In the genomic region with DNA sequence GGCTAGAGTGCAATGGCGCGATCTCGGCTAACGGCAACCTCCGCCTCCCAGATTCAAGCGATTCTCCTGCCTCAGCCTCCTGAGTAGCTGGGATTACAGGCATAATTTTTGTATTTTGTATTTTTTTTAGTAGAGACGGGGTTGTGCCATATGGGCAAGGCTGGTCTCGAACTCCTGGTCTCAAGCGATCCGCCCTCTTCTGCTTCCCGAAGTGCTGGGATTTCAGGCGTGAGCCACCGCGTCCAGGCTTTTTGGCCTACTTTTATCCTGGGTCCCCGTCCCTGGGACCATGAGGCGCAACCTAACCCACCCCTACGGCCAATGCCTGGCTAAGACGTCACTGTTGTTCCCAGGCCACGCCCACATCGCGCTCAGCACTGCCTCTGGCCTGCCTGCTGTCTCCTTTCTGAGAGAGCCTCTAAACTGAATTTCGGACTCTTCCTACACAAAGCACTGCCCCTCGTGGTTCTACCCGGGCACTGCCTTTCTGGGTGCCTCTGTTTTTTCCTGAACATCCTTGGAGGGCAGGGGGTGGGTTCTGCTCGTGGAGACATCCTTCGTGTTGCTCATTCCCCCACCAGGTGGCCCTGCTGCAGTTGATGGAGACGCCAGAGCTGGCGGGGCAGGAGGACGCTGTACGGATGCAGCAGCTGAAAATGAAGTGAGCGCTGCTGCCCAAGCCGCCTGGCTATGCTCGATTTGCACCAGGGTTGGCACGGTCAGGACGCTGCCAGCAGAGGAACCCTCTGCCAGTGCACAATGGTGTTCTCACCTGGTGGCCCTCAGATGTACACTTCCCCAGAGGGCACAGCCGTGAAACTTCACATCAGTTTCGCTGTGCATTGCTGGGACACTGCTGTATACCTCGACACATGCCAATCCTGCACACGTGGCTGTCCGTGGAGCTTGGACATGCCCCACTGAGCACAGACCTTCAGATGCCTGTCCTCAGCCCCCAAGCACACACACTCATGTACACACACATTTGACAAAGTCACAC, we compare ENCODE assay signal across 8 cellular contexts. TPM values are rescaled to one million over a fixed set of nuclear protein-coding genes. Genes with fewer than 3 reads are reported as not detected.
DNase-seq lines count a peak whose midpoint lies in the region; ATAC-seq and TF ChIP-seq lines count a peak whose summit lies in the region.

No MANE protein-coding gene starts in this region.

- no peaks in the 10 kb centered on the region for H3K9me3 Mint-ChIP-seq in T-helper 2 cell treated with Interferon-gamma antibody and Interleukin-4, amounts not matched to agents 5 μg/mL and 100 μg/mL, for 36 hours

- H3K4me3 Mint-ChIP-seq in T-helper 2 cell treated with Interferon-gamma antibody and Interleukin-4, amounts not matched to agents 5 μg/mL and 100 μg/mL, for 36 hours = peak overlapping the region; percentile 91

- peaks cover 0 to 11% (median 0%) of the 10 kb centered on the region in 11 experiments; a peak in 4 of 22 replicates for H3K9me3 ChIP-seq in BLaER1 treated with 17β-estradiol and CSF1 and Interleukin-3, amounts not matched to agents 10 nM and 100 nM (replicated peaks in 1 of 11)
- H3K9me3 ChIP-seq in HUES6 (ENCODE audit: control insufficient read depth, insufficient read depth, low read depth, low read length) (no peaks in the 10 kb centered on the region), psoas muscle (no peaks in the 10 kb centered on the region)
- no peaks in the 10 kb centered on the region for H3K9me3 ChIP-seq in effector memory CD4-positive, alpha-beta T cell (ENCODE audit: control insufficient read depth, low read length)

- no peak for DNase-seq in T-helper 2 cell treated with Interferon-gamma antibody and Interleukin-4, amounts not matched to agents 5 μg/mL and 100 μg/mL, for 36 hours (ENCODE audit: low spot score)
- DNase-seq in foreskin keratinocyte (peak in 1 of 2 donors; percentile 66), psoas muscle (peak; percentile 76 to 87), kidney tubule cell (ENCODE audit: low spot score) (no peak), NCI-H146 (lab: John Stamatoyannopoulos, UW) (no peak)
- DNase-seq in effector memory CD4-positive, alpha-beta T cell = no peak

- H3K27me3 Mint-ChIP-seq in T-helper 2 cell treated with Interferon-gamma antibody and Interleukin-4, amounts not matched to agents 5 μg/mL and 100 μg/mL, for 36 hours (ENCODE audit: low read depth) = peaks cover 6% of the 10 kb centered on the region

- peak overlapping the region in 4 of 10 experiments; percentile 73 to 88 (median 76); a peak in 4 of 20 replicates for H3K4me3 ChIP-seq in BLaER1 treated with 17β-estradiol and CSF1 and Interleukin-3, amounts not matched to agents 10 nM and 100 nM
- H3K4me3 ChIP-seq in HUES6 (ENCODE audit: low read depth, low read length) (peak overlapping the region; percentile 96), psoas muscle (peak overlapping the region; percentile 78)
- no peak overlapping the region for H3K4me3 ChIP-seq in effector memory CD4-positive, alpha-beta T cell (ENCODE audit: insufficient read depth, low read depth, low read length, poor library complexity, severe bottlenecking)

- H3K4me1 Mint-ChIP-seq in T-helper 2 cell treated with Interferon-gamma antibody and Interleukin-4, amounts not matched to agents 5 μg/mL and 100 μg/mL, for 36 hours (ENCODE audit: low read depth) = peaks cover 22% of the 10 kb centered on the region

- no peak overlapping the region for H3K27ac ChIP-seq in BLaER1 treated with 17β-estradiol and CSF1 and Interleukin-3, amounts not matched to agents 10 nM and 100 nM
- H3K27ac ChIP-seq in HUES6 (ENCODE audit: low read depth, low read length) (no peak overlapping the region), foreskin keratinocyte (no peak overlapping the region), psoas muscle (peak overlapping the region; percentile 87)
- H3K27ac ChIP-seq in effector memory CD4-positive, alpha-beta T cell (ENCODE audit: insufficient read depth, low read length, poor library complexity, severe bottlenecking) = no peak overlapping the region

- H3K4me1 ChIP-seq in BLaER1 treated with 17β-estradiol and CSF1 and Interleukin-3, amounts not matched to agents 10 nM and 100 nM = peaks cover 57 to 90% (median 81%) of the 10 kb centered on the region in 10 experiments
- H3K4me1 ChIP-seq in HUES6 (ENCODE audit: control insufficient read depth, insufficient read depth, low read length) (peaks cover 29% of the 10 kb centered on the region), foreskin keratinocyte (no peaks in the 10 kb centered on the region), psoas muscle (peaks cover 18% of the 10 kb centered on the region)
- peaks cover 27% of the 10 kb centered on the region for H3K4me1 ChIP-seq in effector memory CD4-positive, alpha-beta T cell (ENCODE audit: control insufficient read depth, insufficient read depth, low read length, poor library complexity, severe bottlenecking)

- H3K9ac ChIP-seq in BLaER1 treated with 17β-estradiol and CSF1 and Interleukin-3, amounts not matched to agents 10 nM and 100 nM = peak overlapping the region in 1 of 11 experiments; percentile 93; a peak in 1 of 22 replicates
- peak overlapping the region; percentile 49 for H3K9ac ChIP-seq in HUES6 (ENCODE audit: low read length)

- peak; percentile 59 for TF ChIP-seq CTCF in foreskin keratinocyte (conservative IDR thresholded peaks at IDR 0.05)
- peak; percentile 18 for TF ChIP-seq CTCF in psoas muscle (IDR thresholded peaks at IDR 0.05)

- H3K36me3 ChIP-seq in BLaER1 treated with 17β-estradiol and CSF1 and Interleukin-3, amounts not matched to agents 10 nM and 100 nM = peaks cover 8 to 22% (median 18%) of the 10 kb centered on the region in 11 experiments; a peak in 17 of 22 replicates
- H3K36me3 ChIP-seq in HUES6 (ENCODE audit: control insufficient read depth, insufficient read depth, low read length) = peaks cover 5% of the 10 kb centered on the region
- peaks cover 4 to 16% of the 10 kb centered on the region in 2 donors for H3K36me3 ChIP-seq in psoas muscle (ENCODE audit: insufficient read depth in 1 of 2, low read depth in 1 of 2)
- no peaks in the 10 kb centered on the region for H3K36me3 ChIP-seq in effector memory CD4-positive, alpha-beta T cell (ENCODE audit: control insufficient read depth, insufficient read depth, low read length)

- H3K4me2 ChIP-seq in BLaER1 treated with 17β-estradiol and CSF1 and Interleukin-3, amounts not matched to agents 10 nM and 100 nM = peak overlapping the region; percentile 95 to 100 (median 97)

- H3K27ac Mint-ChIP-seq in T-helper 2 cell treated with Interferon-gamma antibody and Interleukin-4, amounts not matched to agents 5 μg/mL and 100 μg/mL, for 36 hours = peak overlapping the region; percentile 84

- peaks cover 7 to 51% (median 19%) of the 10 kb centered on the region in 11 experiments; a peak in 15 of 22 replicates for H4K20me1 ChIP-seq in BLaER1 treated with 17β-estradiol and CSF1 and Interleukin-3, amounts not matched to agents 10 nM and 100 nM

- WGBS in psoas muscle, 3 donors = 52 to 66% (median 56%) methylated on average over 40 of the region's 40 CpGs

- H3K36me3 Mint-ChIP-seq in T-helper 2 cell treated with Interferon-gamma antibody and Interleukin-4, amounts not matched to agents 5 μg/mL and 100 μg/mL, for 36 hours (ENCODE audit: low read depth) = peaks cover 14% of the 10 kb centered on the region

- H3K27me3 ChIP-seq in BLaER1 treated with 17β-estradiol and CSF1 and Interleukin-3, amounts not matched to agents 10 nM and 100 nM = peaks cover 0 to 17% (median 10%) of the 10 kb centered on the region in 11 experiments; a peak in 15 of 22 replicates
- H3K27me3 ChIP-seq in HUES6 (ENCODE audit: control insufficient read depth, insufficient read depth, low read length) (0 out of 2 replicates have a peak, but pooled peaks cover 3% of the 10 kb centered on the region), foreskin keratinocyte (peaks cover 2% of the 10 kb centered on the region), psoas muscle (ENCODE audit: insufficient read depth in 3 of 3, low read length in 2 of 3) (no peaks in the 10 kb centered on the region)
- no peaks in the 10 kb centered on the region for H3K27me3 ChIP-seq in effector memory CD4-positive, alpha-beta T cell (replicated peaks; ENCODE audit: control insufficient read depth, insufficient read depth, low read length, poor library complexity, severe bottlenecking)

- ATAC-seq in foreskin keratinocyte (peak; percentile 18), psoas muscle (peak; percentile 30 to 43 (median 35))

- intact Hi-C loops in psoas muscle (cut with DNase I) = loop anchor here in 1 of 2 donors (5.0 kb wide), 1 partner anchor 87 kb away; no protein-coding TSS in a partner anchor

RNA-seq across cellular contexts. Expression of a gene that starts 2.0 kb away (rescaled TPM):
- total RNA-seq in foreskin keratinocyte (69.5 and 69.8 TPM in 2 replicates), psoas muscle (100 to 1,000 TPM in 1 of 4 donors, 10 to 100 TPM in 3; 52.1 to 105 (median 92.0) TPM)
- polyA plus RNA-seq in foreskin keratinocyte (84.5 and 88.3 TPM in 2 replicates), psoas muscle (100 to 1,000 TPM in 1 of 3 donors, 10 to 100 TPM in 2; 67.7 to 105 (median 80.7) TPM)

RNA-seq across cellular contexts. Expression of a gene that starts 16.0 kb away (rescaled TPM):
- total RNA-seq in foreskin keratinocyte (0.37 and 0.60 TPM in 2 replicates), psoas muscle (10 to 100 TPM in 3 of 4 donors, 1 to 10 TPM in 1; 8.3 to 20.2 (median 14.2) TPM)
- polyA plus RNA-seq in foreskin keratinocyte (0.13 and 0.20 TPM in 2 replicates), psoas muscle (10 to 100 TPM; 15.6 to 28.4 (median 19.3) TPM)

RNA-seq across cellular contexts. Expression of a gene that starts 18.9 kb away (rescaled TPM):
- 1,160 and 1,167 TPM in 2 replicates for total RNA-seq in foreskin keratinocyte
- 1,727 and 1,808 TPM in 2 replicates for polyA plus RNA-seq in foreskin keratinocyte
- 1,000 to 10,000 TPM in 2 of 4 donors, 100 to 1,000 TPM in 2; 979 to 1,082 (median 1,028) TPM for total RNA-seq in psoas muscle
- polyA plus RNA-seq in psoas muscle = 1,000 to 10,000 TPM in 2 of 3 donors, 100 to 1,000 TPM in 1; 877 to 1,553 (median 1,005) TPM

RNA-seq across cellular contexts. Expression of a gene that starts 22.1 kb away (rescaled TPM):
- total RNA-seq in foreskin keratinocyte = not detected in 2 replicates
- polyA plus RNA-seq in foreskin keratinocyte = not detected in 2 replicates
- 1 to 10 TPM in 3 of 4 donors, under 1 TPM in 1; 0.79 to 3.2 (median 2.6) TPM for total RNA-seq in psoas muscle
- polyA plus RNA-seq in psoas muscle = 1 to 10 TPM in 2 of 3 donors, under 1 TPM in 1; 0.85 to 4.8 (median 1.5) TPM

RNA-seq across cellular contexts. Expression of a gene that starts 32.9 kb away (rescaled TPM):
- 105 and 106 TPM in 2 replicates for total RNA-seq in foreskin keratinocyte
- polyA plus RNA-seq in foreskin keratinocyte = 140 and 143 TPM in 2 replicates
- 10 to 100 TPM; 38.9 to 76.5 (median 50.8) TPM for total RNA-seq in psoas muscle
- 100 to 1,000 TPM in 2 of 3 donors, 10 to 100 TPM in 1; 84.6 to 144 (median 122) TPM for polyA plus RNA-seq in psoas muscle

Comparison
In these comparisons a context has a peak if more than half of its experiments do, and no peak if none do; other contexts are left out.
1. DNase-seq: peak in psoas muscle (2 of 2); none in T-helper 2 cell treated with Interferon-gamma antibody and Interleukin-4, amounts not matched to agents 5 μg/mL and 100 μg/mL, for 36 hours (single experiment), effector memory CD4-positive, alpha-beta T cell (0 of 3), kidney tubule cell (single experiment) and NCI-H146 (single experiment).